In the genomic region with DNA sequence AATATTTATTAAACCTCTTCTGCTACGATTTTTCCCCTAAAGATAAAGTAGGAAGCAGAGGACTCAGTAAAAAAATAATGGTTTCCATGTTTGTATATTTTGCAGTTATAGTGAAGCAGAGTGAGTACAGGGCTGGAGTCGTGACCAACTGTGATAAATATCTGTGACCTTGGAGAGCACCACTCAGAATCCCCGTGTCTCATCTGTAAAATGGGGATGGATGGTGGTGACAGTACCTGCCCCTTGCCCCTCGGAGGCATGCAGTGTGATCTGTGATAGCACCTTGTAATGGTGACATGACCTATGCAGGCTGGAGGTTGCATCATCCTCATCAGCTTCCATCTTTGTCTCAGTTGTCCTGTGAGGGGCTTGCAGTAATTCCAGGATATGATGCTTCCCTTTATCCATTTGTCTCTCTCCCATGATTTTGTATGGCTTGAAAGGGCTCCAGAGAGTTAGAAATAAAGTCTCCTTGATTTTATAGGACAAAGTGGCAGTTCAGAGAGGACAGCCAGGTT, we compare ENCODE assay signal across 1 cellular context.
TF ChIP-seq lines count a peak whose summit lies in the region.

No MANE protein-coding gene starts in this region.

TF ChIP-seq in HEK293, 187 proteins besides CTCF, POLR2A, EP300 and RAD21 (continued from another document):
- TF ChIP-seq, protein P1, sequence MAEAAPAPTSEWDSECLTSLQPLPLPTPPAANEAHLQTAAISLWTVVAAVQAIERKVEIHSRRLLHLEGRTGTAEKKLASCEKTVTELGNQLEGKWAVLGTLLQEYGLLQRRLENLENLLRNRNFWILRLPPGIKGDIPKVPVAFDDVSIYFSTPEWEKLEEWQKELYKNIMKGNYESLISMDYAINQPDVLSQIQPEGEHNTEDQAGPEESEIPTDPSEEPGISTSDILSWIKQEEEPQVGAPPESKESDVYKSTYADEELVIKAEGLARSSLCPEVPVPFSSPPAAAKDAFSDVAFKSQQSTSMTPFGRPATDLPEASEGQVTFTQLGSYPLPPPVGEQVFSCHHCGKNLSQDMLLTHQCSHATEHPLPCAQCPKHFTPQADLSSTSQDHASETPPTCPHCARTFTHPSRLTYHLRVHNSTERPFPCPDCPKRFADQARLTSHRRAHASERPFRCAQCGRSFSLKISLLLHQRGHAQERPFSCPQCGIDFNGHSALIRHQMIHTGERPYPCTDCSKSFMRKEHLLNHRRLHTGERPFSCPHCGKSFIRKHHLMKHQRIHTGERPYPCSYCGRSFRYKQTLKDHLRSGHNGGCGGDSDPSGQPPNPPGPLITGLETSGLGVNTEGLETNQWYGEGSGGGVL (tag by site-specific recombination; IDR thresholded peaks at IDR 0.05): no peak
